In genomic region chr4:68569466-68570121, GRCh38 we compare ENCODE assay signal across 15 cellular contexts. TPM values are rescaled to one million over a fixed set of nuclear protein-coding genes. Genes with fewer than 3 reads are reported as not detected.
DNase-seq lines count a peak whose midpoint lies in the region; ATAC-seq, FAIRE-seq and TF ChIP-seq lines count a peak whose summit lies in the region.
"Had no signal": no experiment of that assay in that cellular context is flagged by ENCODE, and none has a peak within 500 bp of the region (broad histone marks: within the 10 kb centered on the region; RNA-seq: fewer than 3 reads in every experiment).

No MANE protein-coding gene starts in this region.

- H3K27ac Mint-ChIP-seq in stimulated activated memory B cell treated with anti-CD40 and anti-IgM and Interleukin-4, amounts not matched to agents 10 μg/mL and 1 μg/mL and 100 μg/mL, for 72 hours = peak overlapping the region; percentile 60

- no peaks in the 10 kb centered on the region for H3K9me3 ChIP-seq in right cardiac atrium (ENCODE audit: control insufficient read depth, low read length)

- no peak overlapping the region for H3K4me3 Mint-ChIP-seq in stimulated activated memory B cell treated with anti-CD40 and anti-IgM and Interleukin-4, amounts not matched to agents 10 μg/mL and 1 μg/mL and 100 μg/mL, for 72 hours

- intact Hi-C loops in right cardiac atrium (cut with DNase I) = no loop called here

- H3K36me3 Mint-ChIP-seq in stimulated activated memory B cell treated with anti-CD40 and anti-IgM and Interleukin-4, amounts not matched to agents 10 μg/mL and 1 μg/mL and 100 μg/mL, for 72 hours = no peaks in the 10 kb centered on the region

- FAIRE-seq in H54 (lab: Jason Lieb, UNC) = no peak

- H3K4me1 Mint-ChIP-seq in stimulated activated memory B cell treated with anti-CD40 and anti-IgM and Interleukin-4, amounts not matched to agents 10 μg/mL and 1 μg/mL and 100 μg/mL, for 72 hours = no peaks in the 10 kb centered on the region

- no peak for DNase-seq in right cardiac atrium
- DNase-seq in NCI-H128 (lab: John Stamatoyannopoulos, UW; ENCODE audit: unreplicated experiment) = no peak
- DNase-seq in H54 (ENCODE audit: insufficient read length, low spot score) = no peak
- DNase-seq: dorsolateral prefrontal cortex; hypothalamus; MV-4-11; stimulated activated CD8-positive, alpha-beta memory T cell treated with anti-CD3 and anti-CD28 coated beads, Interleukin-4, amount 100 ng/mL, for 48 hours had no signal

- H3K4me3 ChIP-seq in right cardiac atrium (ENCODE audit: low read length) = no peak overlapping the region
- H3K4me3 ChIP-seq: dorsolateral prefrontal cortex, SK-N-MC had no signal

- H3K9me3 Mint-ChIP-seq in stimulated activated memory B cell treated with anti-CD40 and anti-IgM and Interleukin-4, amounts not matched to agents 10 μg/mL and 1 μg/mL and 100 μg/mL, for 72 hours = no peaks in the 10 kb centered on the region

- no peaks in the 10 kb centered on the region for H3K27me3 ChIP-seq in right cardiac atrium (ENCODE audit: control insufficient read depth, insufficient read depth)
- H3K27me3 ChIP-seq: dorsolateral prefrontal cortex had no signal

- H3K27ac ChIP-seq in right cardiac atrium (ENCODE audit: low read length) = no peak overlapping the region
- H3K27ac ChIP-seq: dorsolateral prefrontal cortex, SK-N-MC had no signal

- H3K4me1 ChIP-seq in right cardiac atrium (ENCODE audit: control insufficient read depth, insufficient read depth, low read length) = no peaks in the 10 kb centered on the region

- no CpG with 5 or more reads among the region's 7 CpGs for WGBS in right cardiac atrium

- TF ChIP-seq POLR2A in H54 (IDR thresholded peaks at IDR 0.05; ENCODE audit: low read depth, low read length) = no peak

- ATAC-seq in GM18909 (IDR thresholded peaks at IDR 0.05; ENCODE audit: poor library complexity, unreplicated experiment) (peak; percentile 73), HG02571 (IDR thresholded peaks at IDR 0.05; ENCODE audit: unreplicated experiment) (peak; percentile 47), HG03342 (IDR thresholded peaks at IDR 0.05; ENCODE audit: unreplicated experiment) (peak; percentile 38), right cardiac atrium (no peak)
- ATAC-seq in stimulated activated memory B cell treated with anti-CD40 and anti-IgM and Interleukin-4, amounts not matched to agents 10 μg/mL and 1 μg/mL and 100 μg/mL, for 72 hours = peak; percentile 12

- H3K27me3 Mint-ChIP-seq in stimulated activated memory B cell treated with anti-CD40 and anti-IgM and Interleukin-4, amounts not matched to agents 10 μg/mL and 1 μg/mL and 100 μg/mL, for 72 hours = no peaks in the 10 kb centered on the region

RNA-seq across cellular contexts. Expression of gene UGT2B17, which starts 6.5 kb away (rescaled TPM):
- total RNA-seq in right cardiac atrium = under 1 TPM in 1 of 4 donors, not detected in 3; 0.12 TPM
- 0.05 TPM for polyA plus RNA-seq in right cardiac atrium
- total RNA-seq: fibroblast of lung, OCI-LY7, pulmonary artery endothelial cell had no signal
- polyA plus RNA-seq: fibroblast of lung had no signal

Comparison
In these comparisons a context has a peak if more than half of its experiments do, and no peak if none do; other contexts are left out.
1. ATAC-seq: peak in GM18909 (single experiment), HG02571 (single experiment), HG03342 (single experiment) and stimulated activated memory B cell treated with anti-CD40 and anti-IgM and Interleukin-4, amounts not matched to agents 10 μg/mL and 1 μg/mL and 100 μg/mL, for 72 hours (single experiment); none in right cardiac atrium (0 of 2).